8 cellular contexts compared by ENCODE assay signal in the genomic region with DNA sequence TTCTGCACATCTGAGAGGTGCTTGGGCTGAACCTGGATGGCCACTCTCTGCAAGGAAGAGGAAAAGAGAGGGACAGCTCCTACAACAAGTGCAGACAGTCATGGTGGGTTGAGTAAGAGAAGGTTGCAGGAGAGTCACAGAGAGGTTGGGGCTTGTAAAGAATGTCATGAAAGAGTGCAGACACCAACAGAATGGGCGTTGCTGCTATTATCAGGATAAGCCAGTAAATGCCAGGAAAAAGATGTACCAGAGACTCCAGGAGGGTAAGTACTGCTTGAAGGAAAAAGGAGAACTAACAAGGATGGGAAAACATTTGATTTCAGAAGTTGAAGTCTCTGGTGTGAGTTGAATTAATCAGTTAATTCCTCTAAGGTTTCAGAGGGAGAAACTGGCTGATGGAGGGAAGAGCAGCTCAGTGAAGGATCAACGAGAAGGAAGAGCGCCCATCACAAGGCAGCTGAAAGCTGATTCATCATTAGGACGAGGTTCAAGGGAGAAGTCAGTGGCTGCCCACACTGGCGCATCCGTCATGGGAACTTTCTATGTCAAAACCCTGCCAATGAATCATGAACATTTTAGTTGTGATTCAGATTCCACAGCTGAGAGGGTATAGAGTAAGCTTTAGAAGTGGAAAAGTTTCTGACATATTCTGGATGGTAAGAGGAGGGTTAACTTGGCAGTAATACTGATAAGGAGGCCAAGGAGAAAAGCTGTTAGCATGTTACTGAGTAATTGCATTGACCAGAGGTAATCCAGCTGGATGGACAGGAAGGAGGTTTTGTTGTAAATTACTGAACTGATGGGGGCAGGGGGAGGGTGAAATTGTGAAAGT.
DNase-seq lines count a peak whose midpoint lies in the region; ATAC-seq and TF ChIP-seq lines count a peak whose summit lies in the region.

No MANE protein-coding gene starts in this region.

- no peak overlapping the region for H3K4me3 ChIP-seq in naive thymus-derived CD4-positive, alpha-beta T cell (ENCODE audit: low read length)

- no peaks in the 10 kb centered on the region for H3K27me3 ChIP-seq in naive thymus-derived CD4-positive, alpha-beta T cell (ENCODE audit: control insufficient read depth in 2 of 2, insufficient read depth in 2 of 2, low read length in 2 of 2)

- ATAC-seq in naive thymus-derived CD4-positive, alpha-beta T cell, result peak; percentile 58
- no peak for ATAC-seq in GM18867 (IDR thresholded peaks at IDR 0.05; ENCODE audit: unreplicated experiment)

- in situ Hi-C loops in KBM-7 (cut with MboI; ENCODE audit: low pct_unique_long_range_greater_than_20kb, low sequenced_read_pairs), result no loop called here

- H3K27me3 Mint-ChIP-seq in endothelial cell (ENCODE audit: unreplicated experiment), result peaks cover 5% of the 10 kb centered on the region
- peaks cover 18 to 40% (median 34%) of the 10 kb centered on the region in 5 donors for H3K27me3 Mint-ChIP-seq in naive thymus-derived CD4-positive, alpha-beta T cell
- peaks cover 19% of the 10 kb centered on the region for H3K27me3 Mint-ChIP-seq in osteocyte (ENCODE audit: unreplicated experiment)

- H3K36me3 Mint-ChIP-seq in endothelial cell (ENCODE audit: low read depth, unreplicated experiment) (no peaks in the 10 kb centered on the region), osteocyte (ENCODE audit: unreplicated experiment) (peaks cover 2% of the 10 kb centered on the region)
- no peaks in the 10 kb centered on the region for H3K36me3 Mint-ChIP-seq in naive thymus-derived CD4-positive, alpha-beta T cell

- H3K4me1 ChIP-seq in naive thymus-derived CD4-positive, alpha-beta T cell (ENCODE audit: control insufficient read depth in 2 of 2, insufficient read depth in 2 of 2, low read length in 2 of 2), result no peaks in the 10 kb centered on the region

- CTCF ChIA-PET in naive thymus-derived CD4-positive, alpha-beta T cell (lab: Charles Lee), result no interaction called here

- POLR2A ChIA-PET in naive thymus-derived CD4-positive, alpha-beta T cell (lab: Charles Lee), result no interaction called here

- TF ChIP-seq CTCF in AG09319 (IDR thresholded peaks at IDR 0.05; ENCODE audit: low read depth, low read length), result no peak
- no peak for TF ChIP-seq CTCF in endothelial cell (IDR thresholded peaks at IDR 0.05; ENCODE audit: unreplicated experiment)
- no peak for TF ChIP-seq CTCF in osteocyte (IDR thresholded peaks at IDR 0.05)

- H3K27ac Mint-ChIP-seq in endothelial cell (ENCODE audit: unreplicated experiment) (peak overlapping the region; percentile 93), osteocyte (ENCODE audit: unreplicated experiment) (no peak overlapping the region)
- no peak overlapping the region for H3K27ac Mint-ChIP-seq in naive thymus-derived CD4-positive, alpha-beta T cell

- H3K36me3 ChIP-seq in naive thymus-derived CD4-positive, alpha-beta T cell (ENCODE audit: control insufficient read depth in 2 of 3, insufficient read depth in 3 of 3, low read length in 3 of 3), result no peaks in the 10 kb centered on the region

- DNase-seq in AG09319 (ENCODE audit: extremely low read depth, low read depth) (peak; percentile 80), KBM-7 (peak; percentile 13), endothelial cell (ENCODE audit: low spot score) (no peak), osteocyte (ENCODE audit: extremely low spot score, unreplicated experiment) (no peak), NCI-H2171 treated with DMSO at 0.1 percent for 48 hours (lab: John Stamatoyannopoulos, UW) (no peak)
- DNase-seq in naive thymus-derived CD4-positive, alpha-beta T cell, result no peak
- no peak for DNase-seq in stimulated activated naive CD4-positive, alpha-beta T cell treated with Interleukin-2 at 50 U/mL for 16 hours (lab: John Stamatoyannopoulos, UW)

- H3K27ac ChIP-seq in naive thymus-derived CD4-positive, alpha-beta T cell (ENCODE audit: low read depth, low read length), result no peak overlapping the region

- H3K9me3 Mint-ChIP-seq in endothelial cell (ENCODE audit: unreplicated experiment) (no peaks in the 10 kb centered on the region), osteocyte (ENCODE audit: unreplicated experiment) (no peaks in the 10 kb centered on the region)
- H3K9me3 Mint-ChIP-seq in naive thymus-derived CD4-positive, alpha-beta T cell, result peaks cover 0 to 4% (median 0%) of the 10 kb centered on the region in 11 donors

- H3K4me3 Mint-ChIP-seq in endothelial cell (ENCODE audit: unreplicated experiment), result peak overlapping the region; percentile 26
- H3K4me3 Mint-ChIP-seq in naive thymus-derived CD4-positive, alpha-beta T cell, result no peak overlapping the region
- no peak overlapping the region for H3K4me3 Mint-ChIP-seq in osteocyte (ENCODE audit: unreplicated experiment)

- no peaks in the 10 kb centered on the region for H3K9me3 ChIP-seq in naive thymus-derived CD4-positive, alpha-beta T cell (ENCODE audit: control insufficient read depth in 2 of 3, low read length in 3 of 3)

- intact Hi-C loops in naive thymus-derived CD4-positive, alpha-beta T cell (cut with micrococcal nuclease), result no loop called here

- H3K4me1 Mint-ChIP-seq in endothelial cell (ENCODE audit: unreplicated experiment), result peaks cover 19% of the 10 kb centered on the region
- H3K4me1 Mint-ChIP-seq in naive thymus-derived CD4-positive, alpha-beta T cell, result peaks cover 0 to 1% (median 0%) of the 10 kb centered on the region in 7 donors
- peaks cover 2% of the 10 kb centered on the region for H3K4me1 Mint-ChIP-seq in osteocyte (ENCODE audit: unreplicated experiment)

Comparison
In these comparisons a context has a peak if more than half of its experiments do, and no peak if none do; other contexts are left out.
1. DNase-seq: peak in AG09319 (single experiment) and KBM-7 (single experiment); none in endothelial cell (single experiment), naive thymus-derived CD4-positive, alpha-beta T cell (0 of 9), osteocyte (single experiment), NCI-H2171 treated with DMSO at 0.1 percent for 48 hours (single experiment) and stimulated activated naive CD4-positive, alpha-beta T cell treated with Interleukin-2 at 50 U/mL for 16 hours (single experiment).